Comparison of ENCODE assay signal across 33 cellular contexts in the genomic region with DNA sequence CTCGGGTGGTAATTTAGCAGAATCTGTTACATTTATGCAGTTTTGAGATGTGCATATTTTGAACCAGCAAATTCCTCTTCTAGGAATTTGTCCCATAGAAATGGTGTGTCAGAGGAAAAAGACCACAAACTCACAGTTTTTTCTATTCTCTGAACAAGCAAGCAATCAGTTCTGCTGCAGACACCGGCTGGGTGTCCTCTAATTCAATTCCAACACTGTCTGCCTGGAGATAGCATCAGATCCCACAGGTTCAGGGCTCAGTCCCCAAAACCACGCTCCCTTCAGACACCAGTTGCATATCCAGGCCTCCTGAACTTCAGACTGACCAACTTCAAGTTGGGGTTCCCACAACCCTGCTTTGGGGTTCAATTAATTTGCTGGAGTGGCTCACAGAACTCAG.
"Had no signal": no experiment of that assay in that cellular context is flagged by ENCODE, and none has a peak within 500 bp of the region (broad histone marks: within the 10 kb centered on the region; RNA-seq: fewer than 3 reads in every experiment).

No MANE protein-coding gene starts in this region.

- DNase-seq: activated CD4-positive, alpha-beta memory T cell treated with anti-CD3 and anti-CD28 coated beads for 36 hours; activated CD4-positive, alpha-beta T cell treated with anti-CD3 and anti-CD28 coated beads for 36 hours; activated CD4-positive, alpha-beta T cell treated with anti-CD3 and anti-CD28 coated beads, Interleukin-2, amount 10 ng/mL, durations not matched to agents 24 days and 14 days; activated CD4-positive, CD25-positive, alpha-beta regulatory T cell; activated CD4-positive, CD25-positive, alpha-beta regulatory T cell treated with anti-CD3 and anti-CD28 coated beads, Interleukin-2, amount 50 U/mL, for 72 hours; activated CD8-positive, alpha-beta memory T cell treated with anti-CD3 and anti-CD28 coated beads, Interleukin-2, amount 10 ng/mL, durations not matched to agents 7 days and 5 days; activated CD8-positive, alpha-beta memory T cell treated with anti-CD3 and anti-CD28 coated beads, Interleukin-2, amount 50 U/mL, for 4 hours; activated CD8-positive, alpha-beta T cell treated with anti-CD3 and anti-CD28 coated beads, Interleukin-2, amount 10 ng/mL, durations not matched to agents 7 days and 5 days; activated effector memory CD4-positive, alpha-beta T cell treated with anti-CD3 and anti-CD28 coated beads, Interleukin-2, amount 50 U/mL, for 16 hours; activated naive CD4-positive, alpha-beta T cell treated with anti-CD3 and anti-CD28 coated beads, Interleukin-2, amount 10 ng/mL, durations not matched to agents 7 days and 5 days; activated naive CD8-positive, alpha-beta T cell treated with anti-CD3 and anti-CD28 coated beads, Interleukin-2, amount 10 ng/mL, durations not matched to agents 7 days and 5 days; activated T-cell treated with anti-CD3 and anti-CD28 coated beads, Interleukin-2, amount 50 U/mL, for 1 hour; activated T-cell treated with anti-CD3 and anti-CD28 coated beads, Interleukin-2, amount 50 U/mL, for 48 hours; dorsolateral prefrontal cortex; effector memory CD4-positive, alpha-beta T cell; erythroblast; foreskin keratinocyte; gastrocnemius medialis; glutamatergic neuron; heart left ventricle; T-helper 17 cell had no signal

- H3K9me3 ChIP-seq: ascending aorta, breast epithelium, esophagus muscularis mucosa, gastrocnemius medialis, heart left ventricle had no signal

- H3K27ac ChIP-seq: ascending aorta, breast epithelium, cardiac muscle cell, coronary artery, dorsolateral prefrontal cortex, esophagus muscularis mucosa, foreskin keratinocyte, gastrocnemius medialis, heart left ventricle had no signal

- H3K9me3 Mint-ChIP-seq: activated CD4-positive, alpha-beta memory T cell treated with anti-CD3 and anti-CD28 coated beads for 36 hours; activated CD4-positive, alpha-beta T cell treated with anti-CD3 and anti-CD28 coated beads, Interleukin-2, amount 10 ng/mL, durations not matched to agents 24 days and 14 days; activated naive CD4-positive, alpha-beta T cell treated with anti-CD3 and anti-CD28 coated beads, Interleukin-2, amount 10 ng/mL, durations not matched to agents 7 days and 5 days; activated naive CD4-positive, alpha-beta T cell treated with anti-CD3 and anti-CD28 coated beads, Interleukin-2, amount 50 U/mL, for 72 hours; activated naive CD8-positive, alpha-beta T cell treated with anti-CD3 and anti-CD28 coated beads, Interleukin-2, amount 10 ng/mL, durations not matched to agents 7 days and 5 days; activated T-helper 1 cell treated with anti-CD3 and anti-CD28 coated beads, Interleukin-12 subunit alpha, Interleukin-12 subunit beta, Interleukin-2, Interleukin-4 antibody, amounts not matched to agents 30 ng/mL and 10 ng/mL and 1 ng/mL, durations not matched to agents 14 hours and 24 hours and 36 hours; activated T-helper 2 cell treated with anti-CD3 and anti-CD28 coated beads, Interferon-gamma antibody, Interleukin-2, Interleukin-4, amounts not matched to agents 10 μg/mL and 5 μg/mL and 100 μg/mL, durations not matched to agents 14 hours and 24 hours and 36 hours; central memory CD8-positive, alpha-beta T cell; dendritic cell treated with granulocyte-macrophage colony-stimulating factor and Interleukin-4, amounts not matched to agents 40 ng/mL and 50 ng/mL, for 4 days; T-helper 2 cell treated with Interferon-gamma antibody and Interleukin-4, amounts not matched to agents 5 μg/mL and 100 μg/mL, for 36 hours had no signal

- ATAC-seq: activated CD4-positive, alpha-beta T cell treated with anti-CD3 and anti-CD28 coated beads for 36 hours; activated CD8-positive, alpha-beta memory T cell treated with anti-CD3 and anti-CD28 coated beads, Interleukin-2, amount 10 ng/mL, durations not matched to agents 7 days and 5 days; activated CD8-positive, alpha-beta T cell treated with anti-CD3 and anti-CD28 coated beads, Interleukin-2, amount 10 ng/mL, durations not matched to agents 7 days and 5 days; activated naive CD4-positive, alpha-beta T cell treated with anti-CD3 and anti-CD28 coated beads, Interleukin-2, amount 50 U/mL, for 72 hours; foreskin keratinocyte; gastrocnemius medialis; heart left ventricle; T-helper 17 cell had no signal

- H3K27me3 ChIP-seq: ascending aorta, breast epithelium, cardiac muscle cell, dorsolateral prefrontal cortex, esophagus muscularis mucosa, foreskin keratinocyte, gastrocnemius medialis, heart left ventricle had no signal

- H3K27me3 Mint-ChIP-seq: activated CD4-positive, alpha-beta memory T cell treated with anti-CD3 and anti-CD28 coated beads for 36 hours; central memory CD8-positive, alpha-beta T cell; T-helper 17 cell had no signal

- H3K27ac Mint-ChIP-seq: activated CD4-positive, alpha-beta memory T cell treated with anti-CD3 and anti-CD28 coated beads for 36 hours; activated CD4-positive, alpha-beta T cell treated with anti-CD3 and anti-CD28 coated beads for 36 hours; activated CD4-positive, alpha-beta T cell treated with anti-CD3 and anti-CD28 coated beads, Interleukin-2, amount 10 ng/mL, durations not matched to agents 24 days and 14 days; activated CD8-positive, alpha-beta memory T cell treated with anti-CD3 and anti-CD28 coated beads, Interleukin-2, amount 10 ng/mL, durations not matched to agents 7 days and 5 days; activated CD8-positive, alpha-beta T cell treated with anti-CD3 and anti-CD28 coated beads, Interleukin-2, amount 10 ng/mL, durations not matched to agents 7 days and 5 days; activated naive CD4-positive, alpha-beta T cell treated with anti-CD3 and anti-CD28 coated beads, Interleukin-2, amount 10 ng/mL, durations not matched to agents 7 days and 5 days; activated naive CD4-positive, alpha-beta T cell treated with anti-CD3 and anti-CD28 coated beads, Interleukin-2, amount 50 U/mL, for 72 hours; activated naive CD8-positive, alpha-beta T cell treated with anti-CD3 and anti-CD28 coated beads, Interleukin-2, amount 10 ng/mL, durations not matched to agents 7 days and 5 days; activated T-helper 1 cell treated with anti-CD3 and anti-CD28 coated beads, Interleukin-12 subunit alpha, Interleukin-12 subunit beta, Interleukin-2, Interleukin-4 antibody, amounts not matched to agents 30 ng/mL and 10 ng/mL and 1 ng/mL, durations not matched to agents 14 hours and 24 hours and 36 hours; activated T-helper 2 cell treated with anti-CD3 and anti-CD28 coated beads, Interferon-gamma antibody, Interleukin-2, Interleukin-4, amounts not matched to agents 10 μg/mL and 5 μg/mL and 100 μg/mL, durations not matched to agents 14 hours and 24 hours and 36 hours; dendritic cell treated with granulocyte-macrophage colony-stimulating factor and Interleukin-4, amounts not matched to agents 40 ng/mL and 50 ng/mL, for 4 days; T-helper 17 cell; T-helper 2 cell treated with Interferon-gamma antibody and Interleukin-4, amounts not matched to agents 5 μg/mL and 100 μg/mL, for 36 hours had no signal

- H3K36me3 Mint-ChIP-seq: activated CD4-positive, alpha-beta memory T cell treated with anti-CD3 and anti-CD28 coated beads for 36 hours; activated CD8-positive, alpha-beta memory T cell treated with anti-CD3 and anti-CD28 coated beads, Interleukin-2, amount 10 ng/mL, durations not matched to agents 7 days and 5 days; activated naive CD4-positive, alpha-beta T cell treated with anti-CD3 and anti-CD28 coated beads, Interleukin-2, amount 10 ng/mL, durations not matched to agents 7 days and 5 days; activated naive CD4-positive, alpha-beta T cell treated with anti-CD3 and anti-CD28 coated beads, Interleukin-2, amount 50 U/mL, for 72 hours had no signal

- H3K4me3 Mint-ChIP-seq: activated CD4-positive, alpha-beta memory T cell treated with anti-CD3 and anti-CD28 coated beads for 36 hours; activated CD4-positive, alpha-beta T cell treated with anti-CD3 and anti-CD28 coated beads for 36 hours; activated CD4-positive, alpha-beta T cell treated with anti-CD3 and anti-CD28 coated beads, Interleukin-2, amount 10 ng/mL, durations not matched to agents 24 days and 14 days; activated CD8-positive, alpha-beta memory T cell treated with anti-CD3 and anti-CD28 coated beads, Interleukin-2, amount 10 ng/mL, durations not matched to agents 7 days and 5 days; activated CD8-positive, alpha-beta T cell treated with anti-CD3 and anti-CD28 coated beads, Interleukin-2, amount 10 ng/mL, durations not matched to agents 7 days and 5 days; activated naive CD4-positive, alpha-beta T cell treated with anti-CD3 and anti-CD28 coated beads, Interleukin-2, amount 10 ng/mL, durations not matched to agents 7 days and 5 days; activated naive CD8-positive, alpha-beta T cell treated with anti-CD3 and anti-CD28 coated beads, Interleukin-2, amount 10 ng/mL, durations not matched to agents 7 days and 5 days; activated T-helper 1 cell treated with anti-CD3 and anti-CD28 coated beads, Interleukin-12 subunit alpha, Interleukin-12 subunit beta, Interleukin-2, Interleukin-4 antibody, amounts not matched to agents 30 ng/mL and 10 ng/mL and 1 ng/mL, durations not matched to agents 14 hours and 24 hours and 36 hours; brain; central memory CD8-positive, alpha-beta T cell; dendritic cell treated with granulocyte-macrophage colony-stimulating factor and Interleukin-4, amounts not matched to agents 40 ng/mL and 50 ng/mL, for 4 days; T-helper 17 cell; T-helper 2 cell treated with Interferon-gamma antibody and Interleukin-4, amounts not matched to agents 5 μg/mL and 100 μg/mL, for 36 hours had no signal

- H3K4me1 Mint-ChIP-seq: activated CD4-positive, alpha-beta T cell treated with anti-CD3 and anti-CD28 coated beads for 36 hours; activated CD4-positive, alpha-beta T cell treated with anti-CD3 and anti-CD28 coated beads, Interleukin-2, amount 10 ng/mL, durations not matched to agents 24 days and 14 days; activated CD8-positive, alpha-beta memory T cell treated with anti-CD3 and anti-CD28 coated beads, Interleukin-2, amount 10 ng/mL, durations not matched to agents 7 days and 5 days; activated naive CD4-positive, alpha-beta T cell treated with anti-CD3 and anti-CD28 coated beads, Interleukin-2, amount 10 ng/mL, durations not matched to agents 7 days and 5 days; activated naive CD8-positive, alpha-beta T cell treated with anti-CD3 and anti-CD28 coated beads, Interleukin-2, amount 10 ng/mL, durations not matched to agents 7 days and 5 days; central memory CD8-positive, alpha-beta T cell; T-helper 17 cell had no signal

- H3K4me1 ChIP-seq: ascending aorta, esophagus muscularis mucosa, gastrocnemius medialis had no signal

- H3K36me3 ChIP-seq: breast epithelium, cardiac muscle cell, esophagus muscularis mucosa, gastrocnemius medialis, heart left ventricle had no signal

- H3K4me3 ChIP-seq: ascending aorta, breast epithelium, cardiac muscle cell, coronary artery, dorsolateral prefrontal cortex, esophagus muscularis mucosa, gastrocnemius medialis, heart left ventricle had no signal
